In genomic region chr6:165930668-165931067, GRCh38 we compare ENCODE assay signal across 27 cellular contexts.
"Had no signal": no experiment of that assay in that cellular context is flagged by ENCODE, and none has a peak within 500 bp of the region (broad histone marks: within the 10 kb centered on the region; RNA-seq: fewer than 3 reads in every experiment).

No MANE protein-coding gene starts in this region.

- H3K27ac ChIP-seq: stomach, suprapubic skin, testis, thoracic aorta, tibial artery, tibial nerve, transverse colon, upper lobe of left lung, upper lobe of right lung, uterus, vagina had no signal

- ATAC-seq: stimulated activated effector memory CD8-positive, alpha-beta T cell treated with anti-CD3 and anti-CD28 coated beads, Interleukin-12 subunit alpha, Interleukin-12 subunit beta, amount 100 ng/mL, for 72 hours; stimulated activated memory B cell treated with anti-CD40 and anti-IgM and Interleukin-4, amounts not matched to agents 10 μg/mL and 1 μg/mL and 100 μg/mL, for 72 hours; stimulated activated naive B cell treated with anti-CD40 and anti-IgM and Interleukin-4, amounts not matched to agents 10 μg/mL and 1 μg/mL and 100 μg/mL, for 72 hours; stimulated activated naive CD8-positive, alpha-beta T cell treated with anti-CD3 and anti-CD28 coated beads, Interleukin-15, amount 100 ng/mL, for 72 hours; stimulated activated naive CD8-positive, alpha-beta T cell treated with anti-CD3 and anti-CD28 coated beads, Interleukin-15, Interleukin-2, amounts not matched to agents 100 U/mL and 50 U/mL, for 24 hours; upper lobe of right lung had no signal

- H3K4me1 ChIP-seq: stomach, suprapubic skin, testis, tibial artery, tibial nerve, transverse colon, upper lobe of left lung, upper lobe of right lung, uterus, vagina had no signal

- H3K36me3 ChIP-seq: stomach, suprapubic skin, thoracic aorta, thyroid gland, tibial artery, tibial nerve, transverse colon, upper lobe of left lung, upper lobe of right lung, uterus, vagina had no signal

- H3K27me3 ChIP-seq: stomach, suprapubic skin, testis, thyroid gland, tibial artery, tibial nerve, transverse colon, upper lobe of left lung, upper lobe of right lung, uterus, vagina had no signal

- FAIRE-seq: urothelium cell line had no signal

- H3K4me3 ChIP-seq: stomach, suprapubic skin, testis, thoracic aorta, thyroid gland, tibial artery, tibial nerve, transverse colon, upper lobe of left lung, upper lobe of right lung, uterus, vagina had no signal

- DNase-seq: stimulated activated CD4-positive, alpha-beta T cell treated with anti-CD3 and anti-CD28 coated beads, Interleukin-2, amount 100 ng/mL, for 48 hours; stimulated activated CD4-positive, alpha-beta T cell treated with anti-CD3 and anti-CD28 coated beads, Interleukin-4, amount 100 ng/mL, for 1 hour; stimulated activated CD4-positive, alpha-beta T cell treated with anti-CD3 and anti-CD28 coated beads, Interleukin-4, amount 100 ng/mL, for 24 hours; stimulated activated CD4-positive, alpha-beta T cell treated with anti-CD3 and anti-CD28 coated beads, Interleukin-4, amount 100 ng/mL, for 4 hours; stimulated activated CD8-positive, alpha-beta memory T cell treated with anti-CD3 and anti-CD28 coated beads, Interleukin-4, amount 100 ng/mL, for 48 hours; stimulated activated naive B cell treated with anti-CD40 and anti-IgM and Interleukin-4, amounts not matched to agents 10 μg/mL and 1 μg/mL and 100 μg/mL, for 72 hours; stimulated activated naive CD4-positive, alpha-beta T cell; stimulated activated naive CD4-positive, alpha-beta T cell treated with Interleukin-2 at 50 U/mL for 16 hours; stimulated activated naive CD8-positive, alpha-beta T cell treated with anti-CD3 and anti-CD28 coated beads, Interleukin-15, amount 100 ng/mL, for 72 hours; stimulated activated naive CD8-positive, alpha-beta T cell treated with anti-CD3 and anti-CD28 coated beads, Interleukin-15, Interleukin-2, amounts not matched to agents 100 U/mL and 50 U/mL, for 24 hours; stomach; substantia nigra; testis; thyroid gland; tibial artery; transverse colon; trophoblast cell; upper lobe of right lung; uterus had no signal

- H3K9me3 ChIP-seq: stomach, suprapubic skin, testis, thoracic aorta, thyroid gland, tibial artery, tibial nerve, transverse colon, upper lobe of left lung, upper lobe of right lung, uterus, vagina had no signal
